In genomic region chr15:95528920-95529319, GRCh38 we compare ENCODE assay signal across 35 cellular contexts.
"Had no signal": no experiment of that assay in that cellular context is flagged by ENCODE, and none has a peak within 500 bp of the region (broad histone marks: within the 10 kb centered on the region; RNA-seq: fewer than 3 reads in every experiment).

No MANE protein-coding gene starts in this region.

- H3K36me3 Mint-ChIP-seq: activated CD8-positive, alpha-beta memory T cell treated with anti-CD3 and anti-CD28 coated beads, Interleukin-2, amount 10 ng/mL, durations not matched to agents 7 days and 5 days; activated naive CD4-positive, alpha-beta T cell treated with anti-CD3 and anti-CD28 coated beads, Interleukin-2, amount 10 ng/mL, durations not matched to agents 7 days and 5 days; activated naive CD8-positive, alpha-beta T cell treated with anti-CD3 and anti-CD28 coated beads, Interleukin-2, amount 10 ng/mL, durations not matched to agents 7 days and 5 days had no signal

- H3K27me3 ChIP-seq: body of pancreas, brain microvascular endothelial cell, breast epithelium had no signal

- H3K4me1 Mint-ChIP-seq: activated B cell treated with CpG ODN at 0.5 μM for 24 hours; activated CD4-positive, alpha-beta memory T cell treated with anti-CD3 and anti-CD28 coated beads, Interleukin-2, amount 10 ng/mL, durations not matched to agents 7 days and 5 days; activated CD4-positive, alpha-beta T cell treated with anti-CD3 and anti-CD28 coated beads, Interleukin-2, amount 10 ng/mL, durations not matched to agents 24 days and 14 days; activated CD8-positive, alpha-beta memory T cell treated with anti-CD3 and anti-CD28 coated beads, Interleukin-2, amount 10 ng/mL, durations not matched to agents 7 days and 5 days; activated naive CD4-positive, alpha-beta T cell treated with anti-CD3 and anti-CD28 coated beads, Interleukin-2, amount 10 ng/mL, durations not matched to agents 7 days and 5 days; activated naive CD4-positive, alpha-beta T cell treated with anti-CD3 and anti-CD28 coated beads, Interleukin-2, amount 50 U/mL, for 24 hours; activated naive CD8-positive, alpha-beta T cell treated with anti-CD3 and anti-CD28 coated beads, Interleukin-2, amount 50 U/mL, for 24 hours had no signal

- ATAC-seq: activated CD8-positive, alpha-beta memory T cell treated with anti-CD3 and anti-CD28 coated beads, Interleukin-2, amount 10 ng/mL, durations not matched to agents 7 days and 5 days; activated CD8-positive, alpha-beta T cell treated with anti-CD3 and anti-CD28 coated beads, Interleukin-2, amount 10 ng/mL, durations not matched to agents 7 days and 5 days; activated naive CD8-positive, alpha-beta T cell treated with anti-CD3 and anti-CD28 coated beads, Interleukin-2, amount 50 U/mL, for 24 hours; body of pancreas had no signal

- H3K9me3 ChIP-seq: body of pancreas, breast epithelium had no signal

- FAIRE-seq: astrocyte, TTC549 had no signal

- H3K27me3 Mint-ChIP-seq: activated B cell treated with CpG ODN at 0.5 μM for 24 hours; activated CD4-positive, alpha-beta memory T cell treated with anti-CD3 and anti-CD28 coated beads, Interleukin-2, amount 10 ng/mL, durations not matched to agents 7 days and 5 days; activated CD4-positive, alpha-beta T cell treated with anti-CD3 and anti-CD28 coated beads, Interleukin-2, amount 10 ng/mL, durations not matched to agents 24 days and 14 days; activated CD8-positive, alpha-beta memory T cell treated with anti-CD3 and anti-CD28 coated beads, Interleukin-2, amount 10 ng/mL, durations not matched to agents 7 days and 5 days; activated naive CD4-positive, alpha-beta T cell treated with anti-CD3 and anti-CD28 coated beads, Interleukin-2, amount 10 ng/mL, durations not matched to agents 7 days and 5 days; activated naive CD4-positive, alpha-beta T cell treated with anti-CD3 and anti-CD28 coated beads, Interleukin-2, amount 50 U/mL, for 24 hours had no signal

- H3K27ac ChIP-seq: body of pancreas, brain microvascular endothelial cell, breast epithelium, VCaP had no signal

- H3K36me3 ChIP-seq: brain microvascular endothelial cell, breast epithelium had no signal

- H3K4me3 Mint-ChIP-seq: activated B cell treated with CpG ODN at 0.5 μM for 24 hours; activated CD4-positive, alpha-beta memory T cell treated with anti-CD3 and anti-CD28 coated beads, Interleukin-2, amount 10 ng/mL, durations not matched to agents 7 days and 5 days; activated CD4-positive, alpha-beta T cell treated with anti-CD3 and anti-CD28 coated beads, Interleukin-2, amount 10 ng/mL, durations not matched to agents 24 days and 14 days; activated CD8-positive, alpha-beta memory T cell treated with anti-CD3 and anti-CD28 coated beads, Interleukin-2, amount 10 ng/mL, durations not matched to agents 7 days and 5 days; activated CD8-positive, alpha-beta T cell treated with anti-CD3 and anti-CD28 coated beads, Interleukin-2, amount 10 ng/mL, durations not matched to agents 7 days and 5 days; activated naive CD4-positive, alpha-beta T cell treated with anti-CD3 and anti-CD28 coated beads, Interleukin-2, amount 10 ng/mL, durations not matched to agents 7 days and 5 days; activated naive CD4-positive, alpha-beta T cell treated with anti-CD3 and anti-CD28 coated beads, Interleukin-2, amount 50 U/mL, for 24 hours; activated naive CD8-positive, alpha-beta T cell; activated naive CD8-positive, alpha-beta T cell treated with anti-CD3 and anti-CD28 coated beads, Interleukin-2, amount 10 ng/mL, durations not matched to agents 7 days and 5 days; activated naive CD8-positive, alpha-beta T cell treated with anti-CD3 and anti-CD28 coated beads, Interleukin-2, amount 50 U/mL, for 24 hours; activated T-cell treated with anti-CD3 and anti-CD28 coated beads, Interleukin-2, amount 50 U/mL, for 24 hours; T-helper 1 cell treated with Interleukin-12 subunit alpha and Interleukin-12 subunit beta and Interleukin-4 antibody, amounts not matched to agents 30 μg/mL and 1 μg/mL, for 36 hours; T-helper 2 cell treated with Interferon-gamma antibody and Interleukin-4, amounts not matched to agents 5 μg/mL and 100 μg/mL, for 36 hours had no signal

- H3K27ac Mint-ChIP-seq: activated B cell treated with CpG ODN at 0.5 μM for 24 hours; activated CD4-positive, alpha-beta memory T cell treated with anti-CD3 and anti-CD28 coated beads, Interleukin-2, amount 10 ng/mL, durations not matched to agents 7 days and 5 days; activated CD4-positive, alpha-beta T cell treated with anti-CD3 and anti-CD28 coated beads, Interleukin-2, amount 10 ng/mL, durations not matched to agents 24 days and 14 days; activated CD8-positive, alpha-beta memory T cell treated with anti-CD3 and anti-CD28 coated beads, Interleukin-2, amount 10 ng/mL, durations not matched to agents 7 days and 5 days; activated CD8-positive, alpha-beta T cell treated with anti-CD3 and anti-CD28 coated beads, Interleukin-2, amount 10 ng/mL, durations not matched to agents 7 days and 5 days; activated naive CD4-positive, alpha-beta T cell treated with anti-CD3 and anti-CD28 coated beads, Interleukin-2, amount 10 ng/mL, durations not matched to agents 7 days and 5 days; activated naive CD4-positive, alpha-beta T cell treated with anti-CD3 and anti-CD28 coated beads, Interleukin-2, amount 50 U/mL, for 24 hours; activated naive CD8-positive, alpha-beta T cell; activated naive CD8-positive, alpha-beta T cell treated with anti-CD3 and anti-CD28 coated beads, Interleukin-2, amount 10 ng/mL, durations not matched to agents 7 days and 5 days; activated naive CD8-positive, alpha-beta T cell treated with anti-CD3 and anti-CD28 coated beads, Interleukin-2, amount 50 U/mL, for 24 hours; activated T-cell treated with anti-CD3 and anti-CD28 coated beads, Interleukin-2, amount 50 U/mL, for 24 hours; activated T-helper 2 cell treated with anti-CD3 and anti-CD28 coated beads, Interferon-gamma antibody, Interleukin-2, Interleukin-4, amounts not matched to agents 10 μg/mL and 5 μg/mL and 100 μg/mL, durations not matched to agents 14 hours and 24 hours and 36 hours; T-helper 1 cell treated with Interleukin-12 subunit alpha and Interleukin-12 subunit beta and Interleukin-4 antibody, amounts not matched to agents 30 μg/mL and 1 μg/mL, for 36 hours; T-helper 2 cell treated with Interferon-gamma antibody and Interleukin-4, amounts not matched to agents 5 μg/mL and 100 μg/mL, for 36 hours had no signal

- H3K4me3 ChIP-seq: body of pancreas, breast epithelium had no signal

- DNase-seq: activated B cell treated with CpG ODN at 0.5 μM for 24 hours; activated CD4-positive, alpha-beta memory T cell treated with anti-CD3 and anti-CD28 coated beads, Interleukin-2, amount 10 ng/mL, durations not matched to agents 7 days and 5 days; activated CD4-positive, alpha-beta T cell treated with anti-CD3 and anti-CD28 coated beads for 4 hours; activated CD4-positive, alpha-beta T cell treated with anti-CD3 and anti-CD28 coated beads, Interleukin-2, amount 10 ng/mL, durations not matched to agents 24 days and 14 days; activated CD4-positive, alpha-beta T cell treated with anti-CD3 and anti-CD28 coated beads, Interleukin-2, amount 50 U/mL, for 1 hour; activated CD4-positive, alpha-beta T cell treated with anti-CD3 and anti-CD28 coated beads, Interleukin-2, amount 50 U/mL, for 4 hours; activated CD4-positive, CD25-positive, alpha-beta regulatory T cell treated with anti-CD3 and anti-CD28 coated beads, Interleukin-2, amount 50 U/mL, for 72 hours; activated CD8-positive, alpha-beta memory T cell treated with anti-CD3 and anti-CD28 coated beads for 24 hours; activated CD8-positive, alpha-beta memory T cell treated with anti-CD3 and anti-CD28 coated beads, Interleukin-2, amount 10 ng/mL, durations not matched to agents 7 days and 5 days; activated CD8-positive, alpha-beta memory T cell treated with anti-CD3 and anti-CD28 coated beads, Interleukin-2, amount 50 U/mL, for 48 hours; activated CD8-positive, alpha-beta T cell treated with anti-CD3 and anti-CD28 coated beads, Interleukin-2, amount 10 ng/mL, durations not matched to agents 7 days and 5 days; activated effector memory CD4-positive, alpha-beta T cell treated with Interleukin-2 at 50 U/mL for 16 hours; activated gamma-delta T cell; activated naive CD4-positive, alpha-beta T cell treated with anti-CD3 and anti-CD28 coated beads, Interleukin-2, amount 10 ng/mL, durations not matched to agents 7 days and 5 days; activated naive CD4-positive, alpha-beta T cell treated with Interleukin-2 at 50 U/mL for 16 hours; activated naive CD8-positive, alpha-beta T cell treated with anti-CD3 and anti-CD28 coated beads, Interleukin-2, amount 10 ng/mL, durations not matched to agents 7 days and 5 days; activated naive CD8-positive, alpha-beta T cell treated with anti-CD3 and anti-CD28 coated beads, Interleukin-2, amount 50 U/mL, for 24 hours; activated T-cell treated with anti-CD3 and anti-CD28 coated beads, Interleukin-2, amount 50 U/mL, for 24 hours; activated T-cell treated with anti-CD3 and anti-CD28 coated beads, Interleukin-2, amount 50 U/mL, for 48 hours; aorta; body of pancreas; brain microvascular endothelial cell; central memory CD4-positive, alpha-beta T cell; T-helper 1 cell; T-helper 2 cell; T-helper 9 cell had no signal

- H3K4me1 ChIP-seq: body of pancreas, breast epithelium had no signal
